ENCODE assay signal across 1 cellular context in genomic region chr4:101706535-101707057, GRCh38.
A peak's percentile ranks its signal among the peaks of the same experiment; 100 is the strongest.
TF ChIP-seq lines count a peak whose summit lies in the region.

No MANE protein-coding gene starts in this region.

TF ChIP-seq in HEK293, 187 proteins besides CTCF, POLR2A, EP300 and RAD21 (continued from another document):
- TF ChIP-seq ZNF518A (tag by site-specific recombination; conservative IDR thresholded peaks at IDR 0.05; ENCODE audit: low read depth) (no peak), ZBTB44 (tag by site-specific recombination; IDR thresholded peaks at IDR 0.05) (no peak), SETDB1 (IDR thresholded peaks at IDR 0.05; ENCODE audit: insufficient read length, low read length) (peak; percentile 91), TRIM28 (IDR thresholded peaks at IDR 0.05; ENCODE audit: borderline replicate concordance, low read length) (peak; percentile 36; the same call in 1 of the 2 replicates)
